24 cellular contexts compared by ENCODE assay signal in the genomic region with DNA sequence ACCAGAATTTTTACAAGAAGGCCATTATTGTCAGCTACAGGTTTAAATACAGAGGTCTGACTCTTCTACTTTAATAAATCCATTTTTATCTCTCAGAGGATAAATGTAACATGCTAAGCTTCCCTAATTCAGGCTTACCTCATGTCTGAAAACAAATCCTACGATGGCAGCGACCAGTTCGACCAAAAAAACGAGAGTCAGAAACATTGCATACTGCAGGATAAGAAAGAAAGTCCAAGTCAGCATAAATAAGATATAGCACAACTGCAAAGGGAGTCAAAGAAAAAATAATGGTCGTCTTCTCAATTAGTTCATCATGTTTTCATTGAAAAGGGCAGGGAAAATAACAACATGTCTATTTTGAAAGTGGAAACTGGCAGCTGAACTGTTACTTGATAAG. TPM values are rescaled to one million over a fixed set of nuclear protein-coding genes. Genes with fewer than 3 reads are reported as not detected.
DNase-seq lines count a peak whose midpoint lies in the region; ATAC-seq and TF ChIP-seq lines count a peak whose summit lies in the region.
"Had no signal": no experiment of that assay in that cellular context is flagged by ENCODE, and none has a peak within 500 bp of the region (broad histone marks: within the 10 kb centered on the region; RNA-seq: fewer than 3 reads in every experiment).

No MANE protein-coding gene starts in this region.

- H2AFZ ChIP-seq in IMR-90 (replicated peaks; ENCODE audit: low read length, poor library complexity) (no peak overlapping the region), neural progenitor cell (replicated peaks) (no peak overlapping the region)

- in situ Hi-C loops in IMR-90 (cut with MboI; ENCODE audit: low sequenced_read_pairs) = no loop called here
- in situ Hi-C loops in GM13976 (cut with MboI; ENCODE audit: low sequenced_read_pairs, unreplicated experiment) = no loop called here

- H3K18ac ChIP-seq in IMR-90 (ENCODE audit: low read depth, low read length) = no peak overlapping the region

- POLR2A ChIA-PET in AG04450 (lab: Yijun Ruan, JAX) = interaction anchor here (0.6 kb wide), 1 partner anchor 36 kb away, joined by 3 read pairs; no protein-coding TSS in a partner anchor
- POLR2A ChIA-PET in IMR-90 (lab: Charles Lee; ENCODE audit: unreplicated experiment) = no interaction called here

- peaks cover 20% of the 10 kb centered on the region for H3K79me2 ChIP-seq in neural progenitor cell (ENCODE audit: low read depth)

- H4K91ac ChIP-seq in IMR-90 (ENCODE audit: insufficient read depth, low read depth, low read length) = no peak overlapping the region

- H2BK15ac ChIP-seq in IMR-90 (ENCODE audit: low read depth, low read length) = no peak overlapping the region

- peaks cover 13% of the 10 kb centered on the region for H3K4me1 Mint-ChIP-seq in neural progenitor cell
- H3K4me1 Mint-ChIP-seq in stimulated activated naive CD8-positive, alpha-beta T cell treated with anti-CD3 and anti-CD28 coated beads, Interleukin-15, amount 100 ng/mL, for 72 hours = peaks cover 8% of the 10 kb centered on the region

- H4K8ac ChIP-seq in IMR-90 (ENCODE audit: low read depth in 2 of 2, low read length in 2 of 2) = no peak overlapping the region

- H3K36me3 Mint-ChIP-seq in neural progenitor cell = peaks cover 13% of the 10 kb centered on the region

- no peak for TF ChIP-seq POLR2A in IMR-90 (IDR thresholded peaks at IDR 0.05; ENCODE audit: low read depth, low read length)
- TF ChIP-seq POLR2A in suprapubic skin (IDR thresholded peaks at IDR 0.05) = no peak

- H3K4me2 ChIP-seq in IMR-90 (ENCODE audit: low read depth, low read length) = peak overlapping the region; percentile 24; the same call in 1 of the 2 replicates
- H3K4me2 ChIP-seq in neural progenitor cell = peak overlapping the region; percentile 84

- no peak for TF ChIP-seq EP300 in suprapubic skin (IDR thresholded peaks at IDR 0.05)

- H3K9me3 ChIP-seq in AG04450 (ENCODE audit: control insufficient read depth, insufficient read depth, low read length) = no peaks in the 10 kb centered on the region
- no peaks in the 10 kb centered on the region for H3K9me3 ChIP-seq in IMR-90 (ENCODE audit: control insufficient read depth, insufficient read depth, low read length)
- H3K9me3 ChIP-seq in neural progenitor cell (ENCODE audit: low read depth) = peaks cover 3% of the 10 kb centered on the region
- H3K9me3 ChIP-seq in suprapubic skin = no peaks in the 10 kb centered on the region
- H3K9me3 ChIP-seq: vagina had no signal

- no peak overlapping the region for H3K27ac Mint-ChIP-seq in neural progenitor cell
- H3K27ac Mint-ChIP-seq in stimulated activated naive CD8-positive, alpha-beta T cell treated with anti-CD3 and anti-CD28 coated beads, Interleukin-15, amount 100 ng/mL, for 72 hours = no peak overlapping the region
- H3K27ac Mint-ChIP-seq: activated CD4-positive, alpha-beta T cell treated with anti-CD3 and anti-CD28 coated beads for 36 hours; activated naive CD8-positive, alpha-beta T cell; CD14-positive monocyte had no signal

- H3K4me1 ChIP-seq in IMR-90 (ENCODE audit: control insufficient read depth, insufficient read depth, low read length) (no peaks in the 10 kb centered on the region), neural progenitor cell (peaks cover 6% of the 10 kb centered on the region), suprapubic skin (no peaks in the 10 kb centered on the region)
- H3K4me1 ChIP-seq: vagina had no signal

- 80% methylated on average over 1 of the region's 5 CpGs; no CpG with 5 or more reads in 1 of the 2 experiments for WGBS in IMR-90 (ENCODE audit: extremely low coverage in 2 of 2, insufficient read length in 1 of 2), 2 experiments
- WGBS in suprapubic skin = 55% methylated on average over 5 of the region's 5 CpGs

- CTCF ChIA-PET in AG04450 (lab: Charles Lee) (interaction anchor here (1.2 to 1.7 kb wide), 2 partner anchors 20 to 36 kb away, joined by 3 to 7 read pairs; no protein-coding TSS in a partner anchor), IMR-90 (lab: Yijun Ruan, JAX) (interaction anchor here (1.8 kb wide), 1 partner anchor 25 kb away, joined by 4 read pairs; no protein-coding TSS in a partner anchor)

- dilution Hi-C loops in IMR-90 (cut with HindIII; ENCODE audit: low sequenced_read_pairs, unreplicated experiment) = no loop called here

- H3F3A ChIP-seq in neural progenitor cell (ENCODE audit: low read depth) = no peaks in the 10 kb centered on the region

- H3K36me3 ChIP-seq in IMR-90 (ENCODE audit: control insufficient read depth, insufficient read depth, low read length) = peaks cover 2% of the 10 kb centered on the region; the same call in 1 of the 2 replicates
- peaks cover 14% of the 10 kb centered on the region for H3K36me3 ChIP-seq in neural progenitor cell
- no peaks in the 10 kb centered on the region for H3K36me3 ChIP-seq in suprapubic skin

- H3K23ac ChIP-seq in IMR-90 (ENCODE audit: low read depth, low read length) = no peak overlapping the region

- H2AK5ac ChIP-seq in IMR-90 (ENCODE audit: low read depth, low read length) = no peak overlapping the region

- intact Hi-C loops in IMR-90 (cut with micrococcal nuclease) = no loop called here

- no peak overlapping the region for H3K4ac ChIP-seq in IMR-90 (ENCODE audit: low read depth, low read length)

- ATAC-seq in IMR-90 (ENCODE audit: low read depth) (no peak), GM18867 (IDR thresholded peaks at IDR 0.05; ENCODE audit: unreplicated experiment) (no peak)
- no peak for ATAC-seq in stimulated activated naive CD8-positive, alpha-beta T cell treated with anti-CD3 and anti-CD28 coated beads, Interleukin-15, amount 100 ng/mL, for 72 hours
- ATAC-seq: activated CD4-positive, alpha-beta T cell treated with anti-CD3 and anti-CD28 coated beads for 36 hours had no signal

- peaks cover 2% of the 10 kb centered on the region for H3K27me3 Mint-ChIP-seq in neural progenitor cell (ENCODE audit: insufficient read depth, low read depth)
- peaks cover 15% of the 10 kb centered on the region for H3K27me3 Mint-ChIP-seq in stimulated activated naive CD8-positive, alpha-beta T cell treated with anti-CD3 and anti-CD28 coated beads, Interleukin-15, amount 100 ng/mL, for 72 hours
- H3K27me3 Mint-ChIP-seq: activated naive CD8-positive, alpha-beta T cell had no signal

- no peak overlapping the region for H4K5ac ChIP-seq in IMR-90 (ENCODE audit: low read depth, low read length)

- H3K56ac ChIP-seq in IMR-90 (ENCODE audit: extremely low read depth, insufficient read depth, low read length) = no peak overlapping the region

- TF ChIP-seq CTCF in AG04450 (IDR thresholded peaks at IDR 0.05; ENCODE audit: low read depth, low read length) = no peak
- no peak for TF ChIP-seq CTCF in IMR-90 (conservative IDR thresholded peaks at IDR 0.05; ENCODE audit: low read depth, low read length)
- no peak for TF ChIP-seq CTCF in fibroblast of pulmonary artery (IDR thresholded peaks at IDR 0.05; ENCODE audit: low read length, missing control alignments)
- no peak for TF ChIP-seq CTCF in neural progenitor cell (IDR thresholded peaks at IDR 0.05)
- no peak for TF ChIP-seq CTCF in suprapubic skin (IDR thresholded peaks at IDR 0.05)
- no peak for TF ChIP-seq CTCF in GM13976 (IDR thresholded peaks at IDR 0.05; ENCODE audit: borderline replicate concordance, control extremely low read depth, extremely low read depth, insufficient read depth, missing control alignments)

- H2BK5ac ChIP-seq in IMR-90 (ENCODE audit: low read depth, low read length, poor library complexity, severe bottlenecking) = no peak overlapping the region

- H3K9me3 Mint-ChIP-seq in neural progenitor cell = peaks cover 2% of the 10 kb centered on the region
- no peaks in the 10 kb centered on the region for H3K9me3 Mint-ChIP-seq in stimulated activated naive CD8-positive, alpha-beta T cell treated with anti-CD3 and anti-CD28 coated beads, Interleukin-15, amount 100 ng/mL, for 72 hours

- no peaks in the 10 kb centered on the region for H3K9me1 ChIP-seq in IMR-90 (ENCODE audit: insufficient read depth, low read length)

- H3K9ac ChIP-seq in IMR-90 (ENCODE audit: low read depth, low read length) (no peak overlapping the region), neural progenitor cell (no peak overlapping the region)

- H3K4me3 ChIP-seq in AG04450 (ENCODE audit: low read depth, low read length) (peak overlapping the region; percentile 70; the same call in 1 of the 2 replicates), IMR-90 (ENCODE audit: insufficient read depth, low read depth, low read length) (no peak overlapping the region), fibroblast of pulmonary artery (replicated peaks; ENCODE audit: low read depth, low read length) (peak overlapping the region; percentile 64), neural progenitor cell (peak overlapping the region; percentile 73), suprapubic skin (no peak overlapping the region)

- no peak overlapping the region for H2BK120ac ChIP-seq in IMR-90 (ENCODE audit: low read depth, low read length)

- H3K27ac ChIP-seq in AG04450 (ENCODE audit: low read depth, low read length) (no peak overlapping the region), IMR-90 (ENCODE audit: insufficient read depth, low read length) (no peak overlapping the region), neural progenitor cell (no peak overlapping the region), suprapubic skin (no peak overlapping the region)
- H3K27ac ChIP-seq: coronary artery, skin epidermis, vagina had no signal

- no peaks in the 10 kb centered on the region for H3K79me1 ChIP-seq in IMR-90 (ENCODE audit: low read depth in 1 of 2, low read length in 2 of 2)

- no peaks in the 10 kb centered on the region for H4K20me1 ChIP-seq in IMR-90 (ENCODE audit: insufficient read depth, low read length)
- H4K20me1 ChIP-seq in neural progenitor cell (ENCODE audit: low read depth) = no peaks in the 10 kb centered on the region

- H3K27me3 ChIP-seq in AG04450 (ENCODE audit: control insufficient read depth, insufficient read depth, low read length) (no peaks in the 10 kb centered on the region), IMR-90 (ENCODE audit: control insufficient read depth, insufficient read depth, low read length) (no peaks in the 10 kb centered on the region; the same call in 1 of the 2 replicates), neural progenitor cell (no peaks in the 10 kb centered on the region), suprapubic skin (no peaks in the 10 kb centered on the region)
- H3K27me3 ChIP-seq: vagina had no signal

- H3K14ac ChIP-seq in IMR-90 (replicated peaks; ENCODE audit: low read depth, low read length) = no peak overlapping the region

- no peak for TF ChIP-seq RAD21 in IMR-90 (IDR thresholded peaks at IDR 0.05; ENCODE audit: low read length)

- H3K4me3 Mint-ChIP-seq in neural progenitor cell = peak overlapping the region; percentile 92
- no peak overlapping the region for H3K4me3 Mint-ChIP-seq in stimulated activated naive CD8-positive, alpha-beta T cell treated with anti-CD3 and anti-CD28 coated beads, Interleukin-15, amount 100 ng/mL, for 72 hours

- no peak overlapping the region for H2AK9ac ChIP-seq in IMR-90 (replicated peaks; ENCODE audit: low read depth, low read length, poor library complexity)

- no peak overlapping the region for H2BK20ac ChIP-seq in IMR-90 (ENCODE audit: low read depth, low read length)

- no TSS peak for BruUV-seq in IMR-90 (replicated peaks; lab: Mats Ljungman, UMichigan)

- DNase-seq in AG04450 (ENCODE audit: low read depth, low spot score) = no peak
- no peak for DNase-seq in IMR-90
- DNase-seq in fibroblast of pulmonary artery (ENCODE audit: low read depth) = no peak
- DNase-seq in neural progenitor cell (ENCODE audit: low spot score) = no peak
- no peak for DNase-seq in suprapubic skin (ENCODE audit: low spot score in 2 of 2)
- no peak for DNase-seq in GM13976 (ENCODE audit: low spot score)
- no peak for DNase-seq in stimulated activated naive CD8-positive, alpha-beta T cell treated with anti-CD3 and anti-CD28 coated beads, Interleukin-15, amount 100 ng/mL, for 72 hours
- DNase-seq: activated CD4-positive, alpha-beta T cell treated with anti-CD3 and anti-CD28 coated beads for 36 hours; GF-D8; HCEC 1CT; midbrain; NCI-H1092; NCI-H2081 treated with DMSO at 0.1 percent for 48 hours; NCI-H510A; nucleus accumbens; RPMI8226; stimulated activated CD4-positive, alpha-beta T cell treated with anti-CD3 and anti-CD28 coated beads, Interleukin-4, amount 100 ng/mL, for 4 hours; SW 1271 had no signal

RNA-seq across cellular contexts. Expression of gene TSPAN6, which starts 1.6 kb away (rescaled TPM):
- polyA plus RNA-seq in AG04450 (2011; rRNA removed) (38.4 and 49.1 TPM in 2 replicates), IMR-90 (2012; rRNA removed) (12.7 and 16.1 TPM in 2 replicates)
- 11.9 and 19.9 TPM in 2 replicates for polyA minus RNA-seq in AG04450 (2011; rRNA and poly(A)+ RNA removed)
- total RNA-seq in IMR-90 (2012; rRNA removed) (20.1 and 36.1 TPM in 2 replicates), neural progenitor cell (ENCODE audit: low replicate concordance) (138 and 205 TPM in 2 replicates), suprapubic skin (10 to 100 TPM; 10.8 to 17.0 (median 14.8) TPM)
- 4.9 and 5.0 TPM in 2 replicates for polyA plus RNA-seq in IMR-90 (2012; cell fraction: cytosol; rRNA removed)
- polyA plus RNA-seq in IMR-90 (2012; cell fraction: nucleus; rRNA removed; ENCODE audit: low replicate concordance) = 1.2 and 5.6 TPM in 2 replicates
- polyA plus RNA-seq: CD14-positive monocyte had no signal

RNA-seq across cellular contexts. Expression of gene SRPX2, which starts 9.0 kb away (rescaled TPM):
- polyA plus RNA-seq in AG04450 (2011; rRNA removed) (87.1 and 92.9 TPM in 2 replicates), IMR-90 (2012; rRNA removed) (43.1 and 45.0 TPM in 2 replicates)
- polyA minus RNA-seq in AG04450 (2011; rRNA and poly(A)+ RNA removed) = 49.2 and 73.1 TPM in 2 replicates
- total RNA-seq in IMR-90 (2012; rRNA removed) (14.4 and 20.6 TPM in 2 replicates), neural progenitor cell (ENCODE audit: low replicate concordance) (0.11 TPM in 1 of 2 replicates, not detected in the other), suprapubic skin (10 to 100 TPM in 1 of 4 donors, 1 to 10 TPM in 3; 2.8 to 15.2 (median 7.5) TPM)
- polyA plus RNA-seq in IMR-90 (2012; cell fraction: cytosol; rRNA removed) = 43.5 and 50.6 TPM in 2 replicates
- polyA plus RNA-seq in IMR-90 (2012; cell fraction: nucleus; rRNA removed; ENCODE audit: low replicate concordance) = 70.2 and 72.3 TPM in 2 replicates
- total RNA-seq: activated CD4-positive, alpha-beta T cell treated with anti-CD3 and anti-CD28 coated beads for 36 hours had no signal
- polyA plus RNA-seq: CD14-positive monocyte had no signal

RNA-seq across cellular contexts. Expression of gene TNMD, which starts 50.3 kb away (rescaled TPM):
- not detected in 2 replicates for polyA plus RNA-seq in AG04450 (2011; rRNA removed)
- not detected in 2 replicates for polyA minus RNA-seq in AG04450 (2011; rRNA and poly(A)+ RNA removed)
- not detected in 2 replicates for total RNA-seq in IMR-90 (2012; rRNA removed)
- not detected in 2 replicates for polyA plus RNA-seq in IMR-90 (2012; rRNA removed)
- not detected in 2 replicates for polyA plus RNA-seq in IMR-90 (2012; cell fraction: cytosol; rRNA removed)
- polyA plus RNA-seq in IMR-90 (2012; cell fraction: nucleus; rRNA removed; ENCODE audit: low replicate concordance) = not detected in 2 replicates
- not detected in 2 replicates for total RNA-seq in neural progenitor cell (ENCODE audit: low replicate concordance)
- 1 to 10 TPM in 2 of 4 donors, not detected in 2; 2.0 to 9.0 TPM for total RNA-seq in suprapubic skin
- total RNA-seq: activated CD4-positive, alpha-beta T cell treated with anti-CD3 and anti-CD28 coated beads for 36 hours; vagina had no signal
- polyA plus RNA-seq: CD14-positive monocyte had no signal

Comparison
In these comparisons a context has a peak if more than half of its experiments do, and no peak if none do; other contexts are left out.
1. H3K4me3 ChIP-seq: peak in AG04450 (single experiment), fibroblast of pulmonary artery (single experiment) and neural progenitor cell (single experiment); none in IMR-90 (single experiment) and suprapubic skin (single experiment).